Comparison of ENCODE assay signal across 1 cellular context in genomic region chr6:27892596-27893058, GRCh38.
TF ChIP-seq lines count a peak whose summit lies in the region.

No MANE protein-coding gene starts in this region.

TF ChIP-seq in GM12878, 131 proteins besides CTCF, POLR2A, EP300 and RAD21 (continued from another document):
- TF ChIP-seq PRDM15 (CRISPR knock-in tag; IDR thresholded peaks at IDR 0.05) (peak; percentile 59; the same call in 1 of the 2 replicates), MLLT1 (IDR thresholded peaks at IDR 0.05) (peak; percentile 96), IKZF2 (IDR thresholded peaks at IDR 0.05) (peak in 1 of 2 experiments; percentile 43; a peak in 1 of 4 replicates), SMC3 (IDR thresholded peaks at IDR 0.05; ENCODE audit: borderline replicate concordance, low read length) (no peak), ATF2 (IDR thresholded peaks at IDR 0.05; ENCODE audit: low read length) (peak; percentile 64; the same call in 1 of the 2 replicates), KAT2A (conservative IDR thresholded peaks at IDR 0.05; ENCODE audit: control insufficient read depth, low read depth, low read length) (peak; percentile 22; the same call in 1 of the 2 replicates), PAX5 (IDR thresholded peaks at IDR 0.05; ENCODE audit: borderline replicate concordance, low read depth, low read length) (no peak), NKRF (conservative IDR thresholded peaks at IDR 0.05) (peak; percentile 80; the same call in 1 of the 2 replicates), ZBTB11 (CRISPR knock-in tag; IDR thresholded peaks at IDR 0.05) (no peak), EGR1 (IDR thresholded peaks at IDR 0.05; ENCODE audit: borderline replicate concordance in 1 of 2, low read depth in 2 of 2, low read length in 2 of 2) (0 out of 3 replicates have a peak, but pooled peaks of 1 of the 2 experiments have one; percentile 5), BCLAF1 (IDR thresholded peaks at IDR 0.05) (peak; percentile 42; the same call in 1 of the 2 replicates), NFXL1 (IDR thresholded peaks at IDR 0.05; ENCODE audit: borderline replicate concordance) (no peak), CHD1 (IDR thresholded peaks at IDR 0.05; ENCODE audit: low read depth, low read length) (0 out of 2 replicates have a peak, but pooled peaks have one; percentile 93), TBL1XR1 (IDR thresholded peaks at IDR 0.05; ENCODE audit: low read depth, low read length) (peak; percentile 42; the same call in 1 of the 2 replicates), ESRRA (IDR thresholded peaks at IDR 0.05; ENCODE audit: low read length) (peak; percentile 75; the same call in 1 of the 2 replicates), CHD4 (IDR thresholded peaks at IDR 0.05) (no peak), BRCA1 (IDR thresholded peaks at IDR 0.05; ENCODE audit: low read depth, low read length) (no peak), ZBED1 (IDR thresholded peaks at IDR 0.05; ENCODE audit: borderline replicate concordance) (0 out of 2 replicates have a peak, but pooled peaks have one; percentile 33), NFIC (IDR thresholded peaks at IDR 0.05; ENCODE audit: low read depth, low read length) (no peak), MAX (IDR thresholded peaks at IDR 0.05; ENCODE audit: low read depth, low read length) (0 out of 2 replicates have a peak, but pooled peaks have one; percentile 13), YY1 (IDR thresholded peaks at IDR 0.05; ENCODE audit: low read depth, low read length) (no peak; the same call in 1 of the 2 replicates)
